In the genomic region with DNA sequence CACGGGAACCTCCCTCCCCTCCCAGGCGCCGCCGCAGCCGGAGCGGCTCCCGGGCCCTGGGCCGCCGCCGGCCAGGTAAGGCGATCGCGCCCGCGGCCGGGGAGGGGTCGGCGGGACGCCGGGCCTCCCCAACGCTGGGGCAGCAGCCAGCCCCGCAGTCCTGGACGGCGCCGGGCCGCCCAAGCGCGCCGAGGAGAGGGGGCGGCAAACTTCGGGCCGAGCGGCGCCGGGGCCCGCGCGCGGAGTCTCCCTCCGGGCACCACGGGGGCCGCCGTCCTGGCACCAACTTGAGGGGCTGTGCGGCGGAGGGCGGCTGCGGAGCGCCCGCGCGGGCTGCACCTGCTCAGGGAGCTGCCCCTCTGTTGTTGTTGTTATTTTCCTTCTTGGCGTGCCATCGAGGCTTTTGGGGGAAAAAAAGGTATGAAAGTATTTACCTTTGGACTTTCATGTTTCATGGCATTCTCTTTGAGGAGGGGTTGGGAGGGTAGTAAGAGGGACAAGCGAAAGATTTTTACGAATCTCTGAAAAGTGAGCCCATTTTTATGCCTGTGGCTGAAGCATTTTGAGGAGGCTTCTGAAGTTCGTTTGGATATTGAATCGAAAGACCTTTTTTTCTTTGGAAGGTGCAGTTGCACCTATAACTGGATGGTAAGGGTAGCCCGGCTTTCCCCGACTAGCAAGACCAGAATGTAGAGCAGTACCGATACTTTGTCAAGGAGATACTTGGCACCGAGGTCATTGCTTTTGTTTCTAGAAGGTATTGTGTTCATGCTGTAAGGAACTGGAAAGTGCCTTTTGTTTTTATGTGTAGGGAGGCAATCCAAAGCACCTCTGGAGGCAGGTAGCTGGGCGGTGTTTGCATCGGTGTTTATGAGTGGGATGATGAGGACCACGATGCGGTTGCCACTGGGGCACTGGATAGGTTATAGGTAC, we compare ENCODE assay signal across 1 cellular context.
TF ChIP-seq lines count a peak whose summit lies in the region.

Gene RNF182 (plus strand): TSS at position 4 of the 933 bp plus-strand sequence. CDS start 52,168 bp downstream, outside the sequence.

TF ChIP-seq in K562, 482 proteins besides CTCF, POLR2A, EP300 and RAD21 (continues in another document):
- no peak for TF ChIP-seq RNF2 (IDR thresholded peaks at IDR 0.05)
- 0 out of 2 replicates have a peak, but pooled peaks have one; percentile 7 for TF ChIP-seq CBX5 (IDR thresholded peaks at IDR 0.05; ENCODE audit: borderline replicate concordance, low read depth)
- no peak for TF ChIP-seq KAT7 (CRISPR knock-in tag; IDR thresholded peaks at IDR 0.05; ENCODE audit: borderline replicate concordance)
- peak in 1 of 2 experiments; percentile 18; a peak in 1 of 4 replicates for TF ChIP-seq SIN3A (IDR thresholded peaks at IDR 0.05; ENCODE audit: borderline replicate concordance in 2 of 2, control insufficient read depth in 1 of 2, low read depth in 2 of 2, low read length in 2 of 2)
- TF ChIP-seq, protein P1, sequence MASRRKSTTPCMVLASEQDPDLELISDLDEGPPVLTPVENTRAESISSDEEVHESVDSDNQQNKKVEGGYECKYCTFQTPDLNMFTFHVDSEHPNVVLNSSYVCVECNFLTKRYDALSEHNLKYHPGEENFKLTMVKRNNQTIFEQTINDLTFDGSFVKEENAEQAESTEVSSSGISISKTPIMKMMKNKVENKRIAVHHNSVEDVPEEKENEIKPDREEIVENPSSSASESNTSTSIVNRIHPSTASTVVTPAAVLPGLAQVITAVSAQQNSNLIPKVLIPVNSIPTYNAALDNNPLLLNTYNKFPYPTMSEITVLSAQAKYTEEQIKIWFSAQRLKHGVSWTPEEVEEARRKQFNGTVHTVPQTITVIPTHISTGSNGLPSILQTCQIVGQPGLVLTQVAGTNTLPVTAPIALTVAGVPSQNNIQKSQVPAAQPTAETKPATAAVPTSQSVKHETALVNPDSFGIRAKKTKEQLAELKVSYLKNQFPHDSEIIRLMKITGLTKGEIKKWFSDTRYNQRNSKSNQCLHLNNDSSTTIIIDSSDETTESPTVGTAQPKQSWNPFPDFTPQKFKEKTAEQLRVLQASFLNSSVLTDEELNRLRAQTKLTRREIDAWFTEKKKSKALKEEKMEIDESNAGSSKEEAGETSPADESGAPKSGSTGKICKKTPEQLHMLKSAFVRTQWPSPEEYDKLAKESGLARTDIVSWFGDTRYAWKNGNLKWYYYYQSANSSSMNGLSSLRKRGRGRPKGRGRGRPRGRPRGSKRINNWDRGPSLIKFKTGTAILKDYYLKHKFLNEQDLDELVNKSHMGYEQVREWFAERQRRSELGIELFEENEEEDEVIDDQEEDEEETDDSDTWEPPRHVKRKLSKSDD (conservative IDR thresholded peaks at IDR 0.05; ENCODE audit: low read length), result no peak
- no peak for TF ChIP-seq ZNF239 (CRISPR knock-in tag; IDR thresholded peaks at IDR 0.05)
- TF ChIP-seq ZBTB12 (CRISPR knock-in tag; IDR thresholded peaks at IDR 0.05), result no peak
- TF ChIP-seq RBM22 (IDR thresholded peaks at IDR 0.05; ENCODE audit: low read depth, low read length, poor library complexity, severe bottlenecking), result no peak
- TF ChIP-seq TCF15 (CRISPR knock-in tag; IDR thresholded peaks at IDR 0.05), result no peak
- TF ChIP-seq, protein P2, sequence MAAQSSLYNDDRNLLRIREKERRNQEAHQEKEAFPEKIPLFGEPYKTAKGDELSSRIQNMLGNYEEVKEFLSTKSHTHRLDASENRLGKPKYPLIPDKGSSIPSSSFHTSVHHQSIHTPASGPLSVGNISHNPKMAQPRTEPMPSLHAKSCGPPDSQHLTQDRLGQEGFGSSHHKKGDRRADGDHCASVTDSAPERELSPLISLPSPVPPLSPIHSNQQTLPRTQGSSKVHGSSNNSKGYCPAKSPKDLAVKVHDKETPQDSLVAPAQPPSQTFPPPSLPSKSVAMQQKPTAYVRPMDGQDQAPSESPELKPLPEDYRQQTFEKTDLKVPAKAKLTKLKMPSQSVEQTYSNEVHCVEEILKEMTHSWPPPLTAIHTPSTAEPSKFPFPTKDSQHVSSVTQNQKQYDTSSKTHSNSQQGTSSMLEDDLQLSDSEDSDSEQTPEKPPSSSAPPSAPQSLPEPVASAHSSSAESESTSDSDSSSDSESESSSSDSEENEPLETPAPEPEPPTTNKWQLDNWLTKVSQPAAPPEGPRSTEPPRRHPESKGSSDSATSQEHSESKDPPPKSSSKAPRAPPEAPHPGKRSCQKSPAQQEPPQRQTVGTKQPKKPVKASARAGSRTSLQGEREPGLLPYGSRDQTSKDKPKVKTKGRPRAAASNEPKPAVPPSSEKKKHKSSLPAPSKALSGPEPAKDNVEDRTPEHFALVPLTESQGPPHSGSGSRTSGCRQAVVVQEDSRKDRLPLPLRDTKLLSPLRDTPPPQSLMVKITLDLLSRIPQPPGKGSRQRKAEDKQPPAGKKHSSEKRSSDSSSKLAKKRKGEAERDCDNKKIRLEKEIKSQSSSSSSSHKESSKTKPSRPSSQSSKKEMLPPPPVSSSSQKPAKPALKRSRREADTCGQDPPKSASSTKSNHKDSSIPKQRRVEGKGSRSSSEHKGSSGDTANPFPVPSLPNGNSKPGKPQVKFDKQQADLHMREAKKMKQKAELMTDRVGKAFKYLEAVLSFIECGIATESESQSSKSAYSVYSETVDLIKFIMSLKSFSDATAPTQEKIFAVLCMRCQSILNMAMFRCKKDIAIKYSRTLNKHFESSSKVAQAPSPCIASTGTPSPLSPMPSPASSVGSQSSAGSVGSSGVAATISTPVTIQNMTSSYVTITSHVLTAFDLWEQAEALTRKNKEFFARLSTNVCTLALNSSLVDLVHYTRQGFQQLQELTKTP (IDR thresholded peaks at IDR 0.05; ENCODE audit: low read depth in 1 of 2, partially characterized antibody in 2 of 2), result no peak
- no peak for TF ChIP-seq NR2C2 (CRISPR knock-in tag; IDR thresholded peaks at IDR 0.05)
- no peak for TF ChIP-seq NR2C2 (tag; IDR thresholded peaks at IDR 0.05)
- TF ChIP-seq ZNF586 (CRISPR knock-in tag; conservative IDR thresholded peaks at IDR 0.05), result no peak
- 0 out of 2 replicates have a peak, but pooled peaks have one; percentile 39 for TF ChIP-seq ZBTB43 (CRISPR knock-in tag; IDR thresholded peaks at IDR 0.05)
- TF ChIP-seq E2F8 (IDR thresholded peaks at IDR 0.05; ENCODE audit: low read depth, partially characterized antibody), result no peak
- TF ChIP-seq PATZ1 (CRISPR knock-in tag; IDR thresholded peaks at IDR 0.05; ENCODE audit: borderline replicate concordance), result no peak
- TF ChIP-seq ZNF778 (CRISPR knock-in tag; IDR thresholded peaks at IDR 0.05), result no peak
- TF ChIP-seq SMARCA5 (IDR thresholded peaks at IDR 0.05), result no peak
- no peak for TF ChIP-seq THRAP3 (IDR thresholded peaks at IDR 0.05; ENCODE audit: borderline replicate concordance)
- no peak for TF ChIP-seq RERE (CRISPR knock-in tag; IDR thresholded peaks at IDR 0.05; ENCODE audit: borderline replicate concordance)
- TF ChIP-seq ZBTB7A (IDR thresholded peaks at IDR 0.05; ENCODE audit: borderline replicate concordance, control insufficient read depth, low read depth, low read length), result peak; percentile 89; the same call in 1 of the 2 replicates
- no peak for TF ChIP-seq PCBP1 (IDR thresholded peaks at IDR 0.05; ENCODE audit: low read depth, low read length, poor library complexity, severe bottlenecking)
- no peak for TF ChIP-seq ZNF398 (CRISPR knock-in tag; IDR thresholded peaks at IDR 0.05)
- TF ChIP-seq ZNF445 (CRISPR knock-in tag; IDR thresholded peaks at IDR 0.05; ENCODE audit: low read depth), result no peak
